Comparison of ENCODE assay signal across 8 cellular contexts in genomic region chr17:78986048-78986648, GRCh38. TPM values are rescaled to one million over a fixed set of nuclear protein-coding genes. Genes with fewer than 3 reads are reported as not detected.
DNase-seq lines count a peak whose midpoint lies in the region; ATAC-seq, FAIRE-seq and TF ChIP-seq lines count a peak whose summit lies in the region.

No MANE protein-coding gene starts in this region.

- peak; percentile 76 for ATAC-seq in activated CD8-positive, alpha-beta memory T cell treated with anti-CD3 and anti-CD28 coated beads, Interleukin-2, amount 10 ng/mL, durations not matched to agents 7 days and 5 days
- no peak for ATAC-seq in HG02588 (IDR thresholded peaks at IDR 0.05; ENCODE audit: unreplicated experiment)

- no peak for FAIRE-seq in frontal cortex (lab: Jason Lieb, UNC)

- H3K27me3 Mint-ChIP-seq in activated CD8-positive, alpha-beta memory T cell treated with anti-CD3 and anti-CD28 coated beads, Interleukin-2, amount 10 ng/mL, durations not matched to agents 7 days and 5 days = peaks cover 8% of the 10 kb centered on the region
- H3K27me3 Mint-ChIP-seq in endodermal cell (ENCODE audit: insufficient read depth) (no peaks in the 10 kb centered on the region), neural crest cell (ENCODE audit: low read depth) (peaks cover 8% of the 10 kb centered on the region), glutamatergic neuron (ENCODE audit: unreplicated experiment) (peaks cover 1% of the 10 kb centered on the region)

- peaks cover 15% of the 10 kb centered on the region for H3K4me1 Mint-ChIP-seq in activated CD8-positive, alpha-beta memory T cell treated with anti-CD3 and anti-CD28 coated beads, Interleukin-2, amount 10 ng/mL, durations not matched to agents 7 days and 5 days
- H3K4me1 Mint-ChIP-seq in endodermal cell (peaks cover 15% of the 10 kb centered on the region), neural crest cell (peaks cover 14% of the 10 kb centered on the region), glutamatergic neuron (ENCODE audit: low read depth, unreplicated experiment) (no peaks in the 10 kb centered on the region)

- no peak overlapping the region for H3K27ac Mint-ChIP-seq in activated CD8-positive, alpha-beta memory T cell treated with anti-CD3 and anti-CD28 coated beads, Interleukin-2, amount 10 ng/mL, durations not matched to agents 7 days and 5 days
- peak overlapping the region; percentile 91 for H3K27ac Mint-ChIP-seq in endodermal cell
- peak overlapping the region; percentile 5 for H3K27ac Mint-ChIP-seq in neural crest cell (ENCODE audit: unreplicated experiment)
- no peak overlapping the region for H3K27ac Mint-ChIP-seq in glutamatergic neuron (ENCODE audit: unreplicated experiment)

- H3K9me3 ChIP-seq in endodermal cell (ENCODE audit: control insufficient read depth, low read length) = no peaks in the 10 kb centered on the region

- DNase-seq in activated CD8-positive, alpha-beta memory T cell treated with anti-CD3 and anti-CD28 coated beads, Interleukin-2, amount 10 ng/mL, durations not matched to agents 7 days and 5 days = no peak
- DNase-seq in activated CD8-positive, alpha-beta memory T cell treated with anti-CD3 and anti-CD28 coated beads, Interleukin-2, amount 50 U/mL, for 48 hours = no peak
- DNase-seq in RPMI8226 (peak; percentile 78), endodermal cell (no peak), neural crest cell (ENCODE audit: low read depth, low spot score) (no peak), frontal cortex (ENCODE audit: low spot score in 2 of 2) (no peak), glutamatergic neuron (no peak)

- no peaks in the 10 kb centered on the region for H3K27me3 ChIP-seq in endodermal cell (ENCODE audit: control insufficient read depth, insufficient read depth, low read length, poor library complexity, severe bottlenecking)

- 92 to 93% methylated on average over 3 to 5 of the region's 6 CpGs for WGBS in endodermal cell (ENCODE audit: insufficient coverage in 1 of 2, insufficient read length in 1 of 2), 2 experiments

- H3K9ac ChIP-seq in endodermal cell (ENCODE audit: extremely low read depth, low read length, poor library complexity, severe bottlenecking) = peak overlapping the region; percentile 48

- peak overlapping the region; percentile 52 for H3K4me3 ChIP-seq in endodermal cell (ENCODE audit: low read length)

- H3K4me1 ChIP-seq in endodermal cell (ENCODE audit: control insufficient read depth, insufficient read depth, low read length) = peaks cover 5% of the 10 kb centered on the region

- CTCF ChIA-PET in activated CD8-positive, alpha-beta memory T cell treated with anti-CD3 and anti-CD28 coated beads, Interleukin-2, amount 10 ng/mL, durations not matched to agents 7 days and 5 days (lab: Charles Lee) = interaction anchor here (0.6 to 2.2 kb wide), 4 partner anchors 10 to 880 kb away, joined by 3 to 10 read pairs (median 6); no protein-coding TSS in a partner anchor

- no peak overlapping the region for H3K4me3 Mint-ChIP-seq in activated CD8-positive, alpha-beta memory T cell treated with anti-CD3 and anti-CD28 coated beads, Interleukin-2, amount 10 ng/mL, durations not matched to agents 7 days and 5 days
- peak overlapping the region; percentile 45 for H3K4me3 Mint-ChIP-seq in endodermal cell
- no peak overlapping the region for H3K4me3 Mint-ChIP-seq in neural crest cell
- H3K4me3 Mint-ChIP-seq in glutamatergic neuron (ENCODE audit: unreplicated experiment) = no peak overlapping the region

- no peak overlapping the region for H3K27ac ChIP-seq in endodermal cell (ENCODE audit: low read depth, low read length)

- H3K9me3 Mint-ChIP-seq in activated CD8-positive, alpha-beta memory T cell treated with anti-CD3 and anti-CD28 coated beads, Interleukin-2, amount 10 ng/mL, durations not matched to agents 7 days and 5 days (ENCODE audit: low read depth) = no peaks in the 10 kb centered on the region
- H3K9me3 Mint-ChIP-seq in endodermal cell (no peaks in the 10 kb centered on the region), neural crest cell (no peaks in the 10 kb centered on the region), glutamatergic neuron (ENCODE audit: unreplicated experiment) (peaks cover 1% of the 10 kb centered on the region)

- TF ChIP-seq CTCF in endodermal cell (conservative IDR thresholded peaks at IDR 0.05) (peak; percentile 39), neural crest cell (conservative IDR thresholded peaks at IDR 0.05) (no peak), glutamatergic neuron (IDR thresholded peaks at IDR 0.05; ENCODE audit: partially characterized antibody, unreplicated experiment) (no peak)

- peaks cover 13% of the 10 kb centered on the region for H3K36me3 Mint-ChIP-seq in activated CD8-positive, alpha-beta memory T cell treated with anti-CD3 and anti-CD28 coated beads, Interleukin-2, amount 10 ng/mL, durations not matched to agents 7 days and 5 days
- peaks cover 17% of the 10 kb centered on the region for H3K36me3 Mint-ChIP-seq in endodermal cell (ENCODE audit: low read depth)
- peaks cover 2% of the 10 kb centered on the region for H3K36me3 Mint-ChIP-seq in neural crest cell (ENCODE audit: low read depth)
- no peaks in the 10 kb centered on the region for H3K36me3 Mint-ChIP-seq in glutamatergic neuron (ENCODE audit: unreplicated experiment)

- H3K36me3 ChIP-seq in endodermal cell (ENCODE audit: control insufficient read depth, insufficient read depth, low read length) = peaks cover 12% of the 10 kb centered on the region

RNA-seq across cellular contexts. Expression of gene LGALS3BP, which starts 6.4 kb away (rescaled TPM):
- 100 to 1,000 TPM in 1 of 2 experiments, 10 to 100 TPM in 1; 75.7 to 162 TPM for total RNA-seq in activated CD8-positive, alpha-beta memory T cell treated with anti-CD3 and anti-CD28 coated beads, Interleukin-2, amount 10 ng/mL, durations not matched to agents 7 days and 5 days
- total RNA-seq in endodermal cell (10 to 100 TPM; 23.3 to 71.4 TPM), neural crest cell (21.7 and 24.3 TPM in 2 replicates), frontal cortex (10.6 TPM), glutamatergic neuron (ENCODE audit: unreplicated experiment) (30.3 TPM)
- 51.4 TPM for polyA plus RNA-seq in endodermal cell (2013, experiment 1 of 2)
- polyA plus RNA-seq in endodermal cell (2013, experiment 2 of 2) = 47.9 TPM

RNA-seq across cellular contexts. Expression of gene CANT1, which starts 23.4 kb away (rescaled TPM):
- 10 to 100 TPM; 67.2 to 78.3 TPM for total RNA-seq in activated CD8-positive, alpha-beta memory T cell treated with anti-CD3 and anti-CD28 coated beads, Interleukin-2, amount 10 ng/mL, durations not matched to agents 7 days and 5 days
- total RNA-seq in endodermal cell = 10 to 100 TPM; 57.5 to 61.8 TPM
- polyA plus RNA-seq in endodermal cell (2013, experiment 1 of 2) = 50.7 TPM
- polyA plus RNA-seq in endodermal cell (2013, experiment 2 of 2) = 48.7 TPM
- total RNA-seq in neural crest cell = 62.1 and 63.8 TPM in 2 replicates
- total RNA-seq in frontal cortex = 17.5 TPM
- total RNA-seq in glutamatergic neuron (ENCODE audit: unreplicated experiment) = 33.3 TPM

RNA-seq across cellular contexts. Expression of gene C1QTNF1, which starts 37.8 kb away (rescaled TPM):
- total RNA-seq in activated CD8-positive, alpha-beta memory T cell treated with anti-CD3 and anti-CD28 coated beads, Interleukin-2, amount 10 ng/mL, durations not matched to agents 7 days and 5 days = not detected
- 10 to 100 TPM; 16.0 to 16.5 TPM for total RNA-seq in endodermal cell
- polyA plus RNA-seq in endodermal cell (2013, experiment 1 of 2) = 1.5 TPM
- 1.7 TPM for polyA plus RNA-seq in endodermal cell (2013, experiment 2 of 2)
- 0.89 and 1.0 TPM in 2 replicates for total RNA-seq in neural crest cell
- 0.41 TPM for total RNA-seq in frontal cortex
- total RNA-seq in glutamatergic neuron (ENCODE audit: unreplicated experiment) = 0.15 TPM

Comparison
In these comparisons a context has a peak if more than half of its experiments do, and no peak if none do; other contexts are left out.
1. H3K27ac Mint-ChIP-seq: peak in endodermal cell (single experiment) and neural crest cell (single experiment); none in activated CD8-positive, alpha-beta memory T cell treated with anti-CD3 and anti-CD28 coated beads, Interleukin-2, amount 10 ng/mL, durations not matched to agents 7 days and 5 days (single experiment) and glutamatergic neuron (single experiment).